7 cellular contexts compared by ENCODE assay signal in genomic region chr10:15860692-15861201, GRCh38. TPM values are rescaled to one million over a fixed set of nuclear protein-coding genes. Genes with fewer than 3 reads are reported as not detected.
DNase-seq lines count a peak whose midpoint lies in the region; ATAC-seq lines count a peak whose summit lies in the region.

No MANE protein-coding gene starts in this region.

- H3K36me3 ChIP-seq in HUES6 (ENCODE audit: control insufficient read depth, insufficient read depth, low read length), result no peaks in the 10 kb centered on the region
- no peaks in the 10 kb centered on the region for H3K36me3 ChIP-seq in subcutaneous abdominal adipose tissue (ENCODE audit: control insufficient read depth in 5 of 5, insufficient read depth in 5 of 5, low read length in 5 of 5)

- H3K9me3 ChIP-seq in HUES6 (ENCODE audit: control insufficient read depth, insufficient read depth, low read depth, low read length) (peaks cover 8% of the 10 kb centered on the region; the same call in 1 of the 2 replicates), subcutaneous abdominal adipose tissue (ENCODE audit: control insufficient read depth in 5 of 5, low read length in 5 of 5) (peaks cover 0 to 3% (median 0%) of the 10 kb centered on the region in 5 donors)

- H3K4me1 ChIP-seq in HUES6 (ENCODE audit: control insufficient read depth, insufficient read depth, low read length), result peaks cover 6% of the 10 kb centered on the region; the same call in 1 of the 2 replicates
- H3K4me1 ChIP-seq in subcutaneous abdominal adipose tissue (ENCODE audit: control insufficient read depth in 5 of 5, insufficient read depth in 5 of 5, low read length in 5 of 5), result peaks cover 2 to 37% (median 26%) of the 10 kb centered on the region in 5 donors

- H3K4me3 ChIP-seq in HUES6 (ENCODE audit: low read depth, low read length), result peak overlapping the region; percentile 73
- peak overlapping the region; percentile 93 to 98 (median 97) for H3K4me3 ChIP-seq in subcutaneous abdominal adipose tissue (ENCODE audit: low read depth in 1 of 5, low read length in 5 of 5)

- ATAC-seq in GM21786 (IDR thresholded peaks at IDR 0.05; ENCODE audit: unreplicated experiment) (no peak), GM19395 (IDR thresholded peaks at IDR 0.05; ENCODE audit: unreplicated experiment) (no peak)

- peaks cover 14% of the 10 kb centered on the region for H3K27me3 Mint-ChIP-seq in activated naive CD8-positive, alpha-beta T cell
- peaks cover 3 to 24% (median 9%) of the 10 kb centered on the region in 3 donors for H3K27me3 Mint-ChIP-seq in immature natural killer cell (ENCODE audit: low read depth in 3 of 3)

- peak overlapping the region; percentile 99 for H3K4me3 Mint-ChIP-seq in activated naive CD8-positive, alpha-beta T cell
- H3K4me3 Mint-ChIP-seq in immature natural killer cell, result peak overlapping the region; percentile 91 to 100 (median 99)

- H3K27ac ChIP-seq in HUES6 (ENCODE audit: low read depth, low read length) (no peak overlapping the region), subcutaneous abdominal adipose tissue (ENCODE audit: low read depth, low read length) (peak overlapping the region; percentile 80)

- DNase-seq in immature natural killer cell (no peak), NCI-H2107 (lab: John Stamatoyannopoulos, UW) (no peak)

- peak overlapping the region; percentile 92 for H3K27ac Mint-ChIP-seq in activated naive CD8-positive, alpha-beta T cell
- H3K27ac Mint-ChIP-seq in immature natural killer cell, result peak overlapping the region; percentile 88 to 97 (median 95)

- peaks cover 45% of the 10 kb centered on the region for H3K4me1 Mint-ChIP-seq in activated naive CD8-positive, alpha-beta T cell (ENCODE audit: low read depth)
- H3K4me1 Mint-ChIP-seq in immature natural killer cell, result peaks cover 40 to 49% of the 10 kb centered on the region in 2 donors

- no peaks in the 10 kb centered on the region for H3K9me3 Mint-ChIP-seq in activated naive CD8-positive, alpha-beta T cell (ENCODE audit: low read depth)
- peaks cover 0 to 10% (median 0%) of the 10 kb centered on the region in 6 donors for H3K9me3 Mint-ChIP-seq in immature natural killer cell

- peaks cover 7% of the 10 kb centered on the region for H3K36me3 Mint-ChIP-seq in activated naive CD8-positive, alpha-beta T cell
- peaks cover 0 to 5% (median 0%) of the 10 kb centered on the region in 3 donors for H3K36me3 Mint-ChIP-seq in immature natural killer cell

- H3K27me3 ChIP-seq in HUES6 (ENCODE audit: control insufficient read depth, insufficient read depth, low read length) (peaks cover 36% of the 10 kb centered on the region), subcutaneous abdominal adipose tissue (ENCODE audit: control insufficient read depth in 5 of 5, insufficient read depth in 4 of 5, low read length in 5 of 5) (peaks cover 0 to 9% (median 0%) of the 10 kb centered on the region in 5 donors)

- H3K9ac ChIP-seq in HUES6 (ENCODE audit: low read length) (no peak overlapping the region), subcutaneous abdominal adipose tissue (ENCODE audit: low read length in 5 of 5) (peak overlapping the region; percentile 49 to 96 (median 84))

RNA-seq across cellular contexts. Expression of gene MINDY3, which starts 0.4 kb away (rescaled TPM):
- 1 to 10 TPM; 1.7 to 6.6 (median 5.0) TPM for polyA plus RNA-seq in immature natural killer cell
